Comparison of ENCODE assay signal across 1 cellular context in genomic region chr4:121177238-121178137, GRCh38.
A peak's percentile ranks its signal among the peaks of the same experiment; 100 is the strongest.
TF ChIP-seq lines count a peak whose summit lies in the region.

No MANE protein-coding gene starts in this region.

TF ChIP-seq in GM23338, 12 proteins besides CTCF, POLR2A, EP300 and RAD21:
- TF ChIP-seq ZNF462 (CRISPR knock-in tag; IDR thresholded peaks at IDR 0.05) (0 out of 2 replicates have a peak, but pooled peaks have one; percentile 27), EZH2 (IDR thresholded peaks at IDR 0.05; ENCODE audit: low read depth, unreplicated experiment) (no peak)
